ENCODE assay signal across 16 cellular contexts in genomic region chr11:114170226-114170625, GRCh38.
DNase-seq lines count a peak whose midpoint lies in the region; TF ChIP-seq lines count a peak whose summit lies in the region.
"Had no signal": no experiment of that assay in that cellular context is flagged by ENCODE, and none has a peak within 500 bp of the region (broad histone marks: within the 10 kb centered on the region; RNA-seq: fewer than 3 reads in every experiment).

No MANE protein-coding gene starts in this region.

- H3K9ac ChIP-seq in colonic mucosa (ENCODE audit: low read depth in 2 of 2, low read length in 2 of 2): no peak overlapping the region

- no peaks in the 10 kb centered on the region for H3K27me3 ChIP-seq in tibial nerve
- no peaks in the 10 kb centered on the region for H3K27me3 ChIP-seq in colonic mucosa
- H3K27me3 ChIP-seq in WERI-Rb-1 (ENCODE audit: insufficient read depth, low read depth, severe bottlenecking): no peaks in the 10 kb centered on the region

- H3K4me1 ChIP-seq in tibial nerve: peaks cover 15 to 99% (median 86%) of the 10 kb centered on the region in 4 donors
- H3K4me1 ChIP-seq in colonic mucosa: peaks cover 36% of the 10 kb centered on the region

- CTCF ChIA-PET in RWPE1 (lab: Yijun Ruan, JAX): no interaction called here

- TF ChIP-seq EP300 in tibial nerve (IDR thresholded peaks at IDR 0.05): no peak

- no peaks in the 10 kb centered on the region for H3K9me3 Mint-ChIP-seq in nephron
- H3K9me3 Mint-ChIP-seq: activated naive CD4-positive, alpha-beta T cell treated with anti-CD3 and anti-CD28 coated beads, Interleukin-2, amount 50 U/mL, for 24 hours had no signal

- DNase-seq in RWPE1 (ENCODE audit: low spot score): no peak
- DNase-seq in coronary artery (ENCODE audit: low spot score): no peak
- no peak for DNase-seq in tibial nerve (ENCODE audit: low spot score in 2 of 2)
- no peak for DNase-seq in colonic mucosa
- no peak for DNase-seq in NCI-H526 (lab: John Stamatoyannopoulos, UW)
- DNase-seq in WERI-Rb-1: no peak
- DNase-seq: activated CD8-positive, alpha-beta memory T cell treated with anti-CD3 and anti-CD28 coated beads, Interleukin-2, amount 50 U/mL, for 4 hours; hypothalamus; Kasumi-1; NCI-H187; NCI-H510A; stimulated activated CD4-positive, alpha-beta T cell treated with anti-CD3 and anti-CD28 coated beads, Interleukin-12 subunit alpha, Interleukin-12 subunit beta, amount 100 ng/mL, for 4 hours; T-helper 1 cell had no signal

- POLR2A ChIA-PET in RWPE1 (lab: Yijun Ruan, JAX; ENCODE audit: low non-redundant PET): no interaction called here

- H3K36me3 Mint-ChIP-seq in nephron (ENCODE audit: low read depth): no peaks in the 10 kb centered on the region
- H3K36me3 Mint-ChIP-seq: activated naive CD4-positive, alpha-beta T cell treated with anti-CD3 and anti-CD28 coated beads, Interleukin-2, amount 50 U/mL, for 24 hours had no signal

- TF ChIP-seq CTCF in RWPE1 (conservative IDR thresholded peaks at IDR 0.05; ENCODE audit: low read depth): no peak
- no peak for TF ChIP-seq CTCF in coronary artery (IDR thresholded peaks at IDR 0.05)
- TF ChIP-seq CTCF in nephron (IDR thresholded peaks at IDR 0.05; ENCODE audit: unreplicated experiment in 3 of 3): no peak
- TF ChIP-seq CTCF in tibial nerve (IDR thresholded peaks at IDR 0.05): no peak
- TF ChIP-seq CTCF in colonic mucosa (IDR thresholded peaks at IDR 0.05): no peak
- TF ChIP-seq CTCF in WERI-Rb-1 (IDR thresholded peaks at IDR 0.05; ENCODE audit: low read depth, low read length): no peak

- H3K27ac Mint-ChIP-seq in nephron: peak overlapping the region in 2 of 3 experiments; percentile 41 to 71

- intact Hi-C loops in colonic mucosa (cut with DNase I): no loop called here

- 86 to 91% methylated on average over 10 of the region's 10 CpGs for WGBS in tibial nerve, 2 donors

- H3K27ac ChIP-seq in RWPE1: peak overlapping the region; percentile 81
- peak overlapping the region; percentile 97 to 98 for H3K27ac ChIP-seq in coronary artery
- H3K27ac ChIP-seq in tibial nerve: peak overlapping the region; percentile 90 to 99 (median 95)
- no peak overlapping the region for H3K27ac ChIP-seq in colonic mucosa
- no peak overlapping the region for H3K27ac ChIP-seq in WERI-Rb-1
- H3K27ac ChIP-seq: epithelial cell of prostate had no signal

- H3K36me3 ChIP-seq in tibial nerve (peaks cover 0 to 10% (median 0%) of the 10 kb centered on the region in 3 donors), colonic mucosa (no peaks in the 10 kb centered on the region), WERI-Rb-1 (no peaks in the 10 kb centered on the region)

- peaks cover 78% of the 10 kb centered on the region for H3K4me1 Mint-ChIP-seq in nephron

- H3K27me3 Mint-ChIP-seq in nephron (ENCODE audit: low read depth): peaks cover 84% of the 10 kb centered on the region
- H3K27me3 Mint-ChIP-seq: activated naive CD4-positive, alpha-beta T cell treated with anti-CD3 and anti-CD28 coated beads, Interleukin-2, amount 50 U/mL, for 24 hours had no signal

- no peak overlapping the region for H3K4me3 Mint-ChIP-seq in nephron

- no peak for TF ChIP-seq POLR2A in tibial nerve (IDR thresholded peaks at IDR 0.05)

- H3K4me3 ChIP-seq in coronary artery: no peak overlapping the region
- no peak overlapping the region for H3K4me3 ChIP-seq in tibial nerve
- no peak overlapping the region for H3K4me3 ChIP-seq in colonic mucosa
- H3K4me3 ChIP-seq in WERI-Rb-1 (ENCODE audit: low read depth, low read length): no peak overlapping the region

- H3K9me3 ChIP-seq in tibial nerve: no peaks in the 10 kb centered on the region
- H3K9me3 ChIP-seq in colonic mucosa: no peaks in the 10 kb centered on the region
- no peaks in the 10 kb centered on the region for H3K9me3 ChIP-seq in WERI-Rb-1 (ENCODE audit: severe bottlenecking)

Comparison
In these comparisons a context has a peak if more than half of its experiments do, and no peak if none do; other contexts are left out.
1. H3K27ac ChIP-seq: peak in RWPE1 (single experiment), coronary artery (2 of 2) and tibial nerve (4 of 4); none in colonic mucosa (single experiment) and WERI-Rb-1 (single experiment).